8 cellular contexts compared by ENCODE assay signal in the genomic region with DNA sequence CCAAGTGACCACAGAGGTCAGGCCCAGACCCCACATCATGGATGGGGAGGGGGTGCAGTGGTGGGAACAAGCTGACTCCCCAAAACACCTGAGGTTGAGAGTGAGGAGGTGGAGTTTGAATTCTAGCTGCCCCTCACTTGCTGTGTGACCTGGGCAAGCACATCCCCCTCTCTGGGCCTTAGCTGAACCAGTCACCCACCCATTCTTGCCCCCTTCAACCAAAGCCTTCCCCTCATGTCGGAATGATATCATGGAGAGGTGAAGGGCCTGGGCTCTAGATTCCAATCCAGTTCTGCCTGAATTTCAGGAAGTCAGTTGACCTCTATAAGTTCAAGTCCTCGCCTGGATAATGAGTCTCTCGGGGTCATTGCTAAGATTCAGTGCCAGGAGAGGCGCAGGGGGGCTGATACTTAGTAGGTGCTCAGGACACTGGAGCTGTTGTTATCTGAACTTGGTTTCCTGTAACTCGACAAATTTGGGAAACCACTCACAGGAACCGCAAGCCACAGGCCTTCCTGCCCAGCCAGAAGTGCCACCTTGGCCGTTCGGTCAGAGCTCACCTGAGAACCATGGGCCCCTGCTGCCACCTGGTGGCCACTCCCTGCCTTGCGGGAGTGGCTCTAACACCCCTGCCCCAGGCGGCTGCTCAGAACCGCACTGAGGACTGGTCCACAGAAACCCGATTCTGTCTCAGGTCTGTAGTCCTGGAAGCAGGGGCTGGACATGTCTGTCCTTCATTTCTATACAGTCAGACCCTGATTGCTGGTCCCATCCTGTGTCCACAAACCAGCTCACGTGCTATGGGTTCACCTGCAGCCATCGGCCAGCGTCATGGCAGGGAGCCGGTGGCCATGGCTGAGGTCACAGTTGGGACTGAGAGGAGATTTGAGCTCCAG. TPM values are rescaled to one million over a fixed set of nuclear protein-coding genes. Genes with fewer than 3 reads are reported as not detected.
A peak's percentile ranks its signal among the peaks of the same experiment; 100 is the strongest.
DNase-seq lines count a peak whose midpoint lies in the region; ATAC-seq and TF ChIP-seq lines count a peak whose summit lies in the region.

No MANE protein-coding gene starts in this region.

- no peaks in the 10 kb centered on the region for H3K9me3 ChIP-seq in tibial artery

- peak overlapping the region; percentile 18 for H3K4me3 Mint-ChIP-seq in osteocyte (ENCODE audit: unreplicated experiment)

- TF ChIP-seq CTCF in foreskin keratinocyte (conservative IDR thresholded peaks at IDR 0.05): peak; percentile 95
- TF ChIP-seq CTCF in osteocyte (IDR thresholded peaks at IDR 0.05): peak; percentile 83
- peak; percentile 97 for TF ChIP-seq CTCF in tibial artery (IDR thresholded peaks at IDR 0.05)

- no peak overlapping the region for H3K4me3 ChIP-seq in tibial artery

- H3K36me3 Mint-ChIP-seq in osteocyte (ENCODE audit: unreplicated experiment): peaks cover 28% of the 10 kb centered on the region

- H3K9me3 Mint-ChIP-seq in osteocyte (ENCODE audit: unreplicated experiment): no peaks in the 10 kb centered on the region

- H3K27me3 ChIP-seq in foreskin keratinocyte (no peaks in the 10 kb centered on the region), tibial artery (no peaks in the 10 kb centered on the region)

- peak; percentile 52 for ATAC-seq in HG03558 (IDR thresholded peaks at IDR 0.05; ENCODE audit: extremely low read depth, unreplicated experiment)
- peak; percentile 49 for ATAC-seq in foreskin keratinocyte

- H3K27ac ChIP-seq in foreskin keratinocyte: no peak overlapping the region
- H3K27ac ChIP-seq in tibial artery: peak overlapping the region; percentile 98 to 99

- peaks cover 60% of the 10 kb centered on the region for H3K4me1 Mint-ChIP-seq in osteocyte (ENCODE audit: unreplicated experiment)

- peak; percentile 11 to 54 for DNase-seq in NCI-H446 (lab: John Stamatoyannopoulos, UW)
- DNase-seq in NCI-H446 treated with DMSO at 0.1 percent for 48 hours (lab: John Stamatoyannopoulos, UW): no peak
- peak; percentile 12 for DNase-seq in SHP77 treated with DMSO at 0.1 percent for 48 hours (lab: John Stamatoyannopoulos, UW)
- DNase-seq in activated effector memory CD4-positive, alpha-beta T cell treated with anti-CD3 and anti-CD28 coated beads, Interleukin-2, amount 50 U/mL, for 16 hours: peak; percentile 96
- DNase-seq in foreskin keratinocyte: peak; percentile 58 to 70
- DNase-seq in osteocyte (ENCODE audit: extremely low spot score, unreplicated experiment): no peak
- DNase-seq in tibial artery: peak; percentile 78 to 87

- peak overlapping the region; percentile 60 for H3K27ac Mint-ChIP-seq in osteocyte (ENCODE audit: unreplicated experiment)

- H3K4me1 ChIP-seq in foreskin keratinocyte: peaks cover 35% of the 10 kb centered on the region
- H3K4me1 ChIP-seq in tibial artery: peaks cover 9 to 84% (median 73%) of the 10 kb centered on the region in 4 donors

- H3K27me3 Mint-ChIP-seq in osteocyte (ENCODE audit: unreplicated experiment): no peaks in the 10 kb centered on the region

- intact Hi-C loops in tibial artery (cut with DNase I; ENCODE audit: low total_unique reads): loop anchor here (2.0 kb wide), 1 partner anchor 28 kb away; no protein-coding TSS in a partner anchor

- H3K36me3 ChIP-seq in tibial artery: peaks cover 17 to 36% (median 34%) of the 10 kb centered on the region in 3 donors

RNA-seq across cellular contexts. Expression of gene CDC42EP1, which starts 6.9 kb away (rescaled TPM):
- total RNA-seq in foreskin keratinocyte (48.7 and 56.7 TPM in 2 replicates), osteocyte (282 and 283 TPM in 2 replicates)
- 72.7 and 84.9 TPM in 2 replicates for polyA plus RNA-seq in foreskin keratinocyte

RNA-seq across cellular contexts. Expression of gene LGALS2, which starts 12.7 kb away (rescaled TPM):
- not detected in 2 replicates for total RNA-seq in foreskin keratinocyte
- not detected in 2 replicates for polyA plus RNA-seq in foreskin keratinocyte
- total RNA-seq in osteocyte: not detected in 2 replicates

RNA-seq across cellular contexts. Expression of gene GGA1, which starts 41.5 kb away (rescaled TPM):
- 32.9 and 37.6 TPM in 2 replicates for total RNA-seq in foreskin keratinocyte
- polyA plus RNA-seq in foreskin keratinocyte: 27.7 and 28.9 TPM in 2 replicates
- total RNA-seq in osteocyte: 50.0 and 56.1 TPM in 2 replicates

RNA-seq across cellular contexts. Expression of gene CARD10, which starts 47.9 kb away (rescaled TPM):
- 116 and 130 TPM in 2 replicates for total RNA-seq in foreskin keratinocyte
- 112 and 115 TPM in 2 replicates for polyA plus RNA-seq in foreskin keratinocyte
- 29.2 and 31.5 TPM in 2 replicates for total RNA-seq in osteocyte

Comparison
In these comparisons a context has a peak if more than half of its experiments do, and no peak if none do; other contexts are left out.
1. DNase-seq: peak in NCI-H446 (2 of 2), SHP77 treated with DMSO at 0.1 percent for 48 hours (single experiment), activated effector memory CD4-positive, alpha-beta T cell treated with anti-CD3 and anti-CD28 coated beads, Interleukin-2, amount 50 U/mL, for 16 hours (single experiment), foreskin keratinocyte (2 of 2) and tibial artery (2 of 2); none in NCI-H446 treated with DMSO at 0.1 percent for 48 hours (single experiment) and osteocyte (single experiment).
2. Peak in every context shown above with its lines, with median percentiles within 50 percentile points of each other: CTCF ChIP-seq.